Comparison of ENCODE assay signal across 1 cellular context in the genomic region with DNA sequence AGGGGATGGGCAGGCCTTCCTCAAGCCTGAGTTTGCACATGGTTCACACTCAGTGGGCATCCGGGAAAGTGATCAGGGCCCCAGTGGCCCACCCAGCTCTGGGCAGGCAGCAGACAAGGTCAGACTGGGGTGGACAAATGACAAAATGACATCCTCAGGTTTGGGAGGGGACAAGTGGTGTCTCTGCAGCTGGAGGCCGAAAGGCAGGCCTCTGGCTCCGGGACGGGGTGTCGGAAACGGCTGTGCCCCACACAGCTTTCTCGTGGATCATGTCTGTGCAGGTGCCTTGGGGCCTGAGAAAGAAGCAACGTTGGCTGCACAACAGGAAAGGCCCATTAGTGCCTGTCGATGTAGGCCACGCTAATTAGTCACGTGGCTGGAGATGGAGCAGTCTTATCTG.
TF ChIP-seq lines count a peak whose summit lies in the region.

No MANE protein-coding gene starts in this region.

TF ChIP-seq in GM23338, 12 proteins besides CTCF, POLR2A, EP300 and RAD21 (continued from another document):
- TF ChIP-seq, protein P1, sequence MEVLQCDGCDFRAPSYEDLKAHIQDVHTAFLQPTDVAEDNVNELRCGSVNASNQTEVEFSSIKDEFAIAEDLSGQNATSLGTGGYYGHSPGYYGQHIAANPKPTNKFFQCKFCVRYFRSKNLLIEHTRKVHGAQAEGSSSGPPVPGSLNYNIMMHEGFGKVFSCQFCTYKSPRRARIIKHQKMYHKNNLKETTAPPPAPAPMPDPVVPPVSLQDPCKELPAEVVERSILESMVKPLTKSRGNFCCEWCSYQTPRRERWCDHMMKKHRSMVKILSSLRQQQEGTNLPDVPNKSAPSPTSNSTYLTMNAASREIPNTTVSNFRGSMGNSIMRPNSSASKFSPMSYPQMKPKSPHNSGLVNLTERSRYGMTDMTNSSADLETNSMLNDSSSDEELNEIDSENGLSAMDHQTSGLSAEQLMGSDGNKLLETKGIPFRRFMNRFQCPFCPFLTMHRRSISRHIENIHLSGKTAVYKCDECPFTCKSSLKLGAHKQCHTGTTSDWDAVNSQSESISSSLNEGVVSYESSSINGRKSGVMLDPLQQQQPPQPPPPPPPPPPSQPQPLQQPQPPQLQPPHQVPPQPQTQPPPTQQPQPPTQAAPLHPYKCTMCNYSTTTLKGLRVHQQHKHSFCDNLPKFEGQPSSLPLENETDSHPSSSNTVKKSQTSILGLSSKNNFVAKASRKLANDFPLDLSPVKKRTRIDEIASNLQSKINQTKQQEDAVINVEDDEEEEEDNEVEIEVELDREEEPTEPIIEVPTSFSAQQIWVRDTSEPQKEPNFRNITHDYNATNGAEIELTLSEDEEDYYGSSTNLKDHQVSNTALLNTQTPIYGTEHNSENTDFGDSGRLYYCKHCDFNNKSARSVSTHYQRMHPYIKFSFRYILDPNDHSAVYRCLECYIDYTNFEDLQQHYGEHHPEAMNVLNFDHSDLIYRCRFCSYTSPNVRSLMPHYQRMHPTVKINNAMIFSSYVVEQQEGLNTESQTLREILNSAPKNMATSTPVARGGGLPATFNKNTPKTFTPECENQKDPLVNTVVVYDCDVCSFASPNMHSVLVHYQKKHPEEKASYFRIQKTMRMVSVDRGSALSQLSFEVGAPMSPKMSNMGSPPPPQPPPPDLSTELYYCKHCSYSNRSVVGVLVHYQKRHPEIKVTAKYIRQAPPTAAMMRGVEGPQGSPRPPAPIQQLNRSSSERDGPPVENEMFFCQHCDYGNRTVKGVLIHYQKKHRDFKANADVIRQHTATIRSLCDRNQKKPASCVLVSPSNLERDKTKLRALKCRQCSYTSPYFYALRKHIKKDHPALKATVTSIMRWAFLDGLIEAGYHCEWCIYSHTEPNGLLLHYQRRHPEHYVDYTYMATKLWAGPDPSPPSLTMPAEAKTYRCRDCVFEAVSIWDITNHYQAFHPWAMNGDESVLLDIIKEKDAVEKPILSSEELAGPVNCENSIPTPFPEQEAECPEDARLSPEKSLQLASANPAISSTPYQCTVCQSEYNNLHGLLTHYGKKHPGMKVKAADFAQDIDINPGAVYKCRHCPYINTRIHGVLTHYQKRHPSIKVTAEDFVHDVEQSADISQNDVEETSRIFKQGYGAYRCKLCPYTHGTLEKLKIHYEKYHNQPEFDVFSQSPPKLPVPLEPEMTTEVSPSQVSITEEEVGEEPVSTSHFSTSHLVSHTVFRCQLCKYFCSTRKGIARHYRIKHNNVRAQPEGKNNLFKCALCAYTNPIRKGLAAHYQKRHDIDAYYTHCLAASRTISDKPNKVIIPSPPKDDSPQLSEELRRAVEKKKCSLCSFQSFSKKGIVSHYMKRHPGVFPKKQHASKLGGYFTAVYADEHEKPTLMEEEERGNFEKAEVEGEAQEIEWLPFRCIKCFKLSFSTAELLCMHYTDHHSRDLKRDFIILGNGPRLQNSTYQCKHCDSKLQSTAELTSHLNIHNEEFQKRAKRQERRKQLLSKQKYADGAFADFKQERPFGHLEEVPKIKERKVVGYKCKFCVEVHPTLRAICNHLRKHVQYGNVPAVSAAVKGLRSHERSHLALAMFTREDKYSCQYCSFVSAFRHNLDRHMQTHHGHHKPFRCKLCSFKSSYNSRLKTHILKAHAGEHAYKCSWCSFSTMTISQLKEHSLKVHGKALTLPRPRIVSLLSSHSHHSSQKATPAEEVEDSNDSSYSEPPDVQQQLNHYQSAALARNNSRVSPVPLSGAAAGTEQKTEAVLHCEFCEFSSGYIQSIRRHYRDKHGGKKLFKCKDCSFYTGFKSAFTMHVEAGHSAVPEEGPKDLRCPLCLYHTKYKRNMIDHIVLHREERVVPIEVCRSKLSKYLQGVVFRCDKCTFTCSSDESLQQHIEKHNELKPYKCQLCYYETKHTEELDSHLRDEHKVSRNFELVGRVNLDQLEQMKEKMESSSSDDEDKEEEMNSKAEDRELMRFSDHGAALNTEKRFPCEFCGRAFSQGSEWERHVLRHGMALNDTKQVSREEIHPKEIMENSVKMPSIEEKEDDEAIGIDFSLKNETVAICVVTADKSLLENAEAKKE (CRISPR knock-in tag; IDR thresholded peaks at IDR 0.05): no peak
- TF ChIP-seq EZH2phosphoT487 (IDR thresholded peaks at IDR 0.05; ENCODE audit: unreplicated experiment) (no peak), NANOG (IDR thresholded peaks at IDR 0.05; ENCODE audit: borderline replicate concordance) (no peak), CREB1 (CRISPR knock-in tag; IDR thresholded peaks at IDR 0.05; ENCODE audit: low read depth) (no peak)
